1 cellular context compared by ENCODE assay signal in genomic region chr4:31085736-31086135, GRCh38.
TF ChIP-seq lines count a peak whose summit lies in the region.

No MANE protein-coding gene starts in this region.

TF ChIP-seq in GM23338, 12 proteins besides CTCF, POLR2A, EP300 and RAD21:
- TF ChIP-seq ZNF462 (CRISPR knock-in tag; IDR thresholded peaks at IDR 0.05) (no peak), EZH2 (IDR thresholded peaks at IDR 0.05; ENCODE audit: low read depth, unreplicated experiment) (no peak), ZNF114 (CRISPR knock-in tag; IDR thresholded peaks at IDR 0.05) (no peak), ZNF331 (CRISPR knock-in tag; IDR thresholded peaks at IDR 0.05; ENCODE audit: low read depth) (no peak), CREB1 (CRISPR knock-in tag; IDR thresholded peaks at IDR 0.05; ENCODE audit: low read depth) (no peak), ETS1 (IDR thresholded peaks at IDR 0.05) (no peak), EZH2phosphoT487 (IDR thresholded peaks at IDR 0.05; ENCODE audit: unreplicated experiment) (no peak), REST (IDR thresholded peaks at IDR 0.05; ENCODE audit: unreplicated experiment) (no peak)
